ENCODE assay signal across 21 cellular contexts in genomic region chr10:244227-244626, GRCh38.
"Had no signal": no experiment of that assay in that cellular context is flagged by ENCODE, and none has a peak within 500 bp of the region (broad histone marks: within the 10 kb centered on the region; RNA-seq: fewer than 3 reads in every experiment).

No MANE protein-coding gene starts in this region.

- H3K4me1 Mint-ChIP-seq: stimulated activated effector memory CD8-positive, alpha-beta T cell treated with anti-CD3 and anti-CD28 coated beads, Interleukin-12 subunit alpha, Interleukin-12 subunit beta, amount 100 ng/mL, for 72 hours had no signal

- H3K4me3 Mint-ChIP-seq: dendritic cell treated with granulocyte-macrophage colony-stimulating factor and Interleukin-4, amounts not matched to agents 40 ng/mL and 50 ng/mL, for 4 days; naive thymus-derived CD8-positive, alpha-beta T cell; stimulated activated effector memory CD8-positive, alpha-beta T cell treated with anti-CD3 and anti-CD28 coated beads, Interleukin-12 subunit alpha, Interleukin-12 subunit beta, amount 100 ng/mL, for 72 hours had no signal

- H3K27ac Mint-ChIP-seq: dendritic cell treated with granulocyte-macrophage colony-stimulating factor and Interleukin-4, amounts not matched to agents 40 ng/mL and 50 ng/mL, for 4 days; naive thymus-derived CD8-positive, alpha-beta T cell; stimulated activated effector memory CD8-positive, alpha-beta T cell treated with anti-CD3 and anti-CD28 coated beads, Interleukin-12 subunit alpha, Interleukin-12 subunit beta, amount 100 ng/mL, for 72 hours had no signal

- H3K27me3 Mint-ChIP-seq: dendritic cell treated with granulocyte-macrophage colony-stimulating factor and Interleukin-4, amounts not matched to agents 40 ng/mL and 50 ng/mL, for 4 days; naive thymus-derived CD8-positive, alpha-beta T cell had no signal

- ATAC-seq: left lobe of liver; naive thymus-derived CD8-positive, alpha-beta T cell; pancreas; right cardiac atrium; stimulated activated effector memory CD8-positive, alpha-beta T cell treated with anti-CD3 and anti-CD28 coated beads, Interleukin-12 subunit alpha, Interleukin-12 subunit beta, amount 100 ng/mL, for 72 hours had no signal

- DNase-seq: central memory CD4-positive, alpha-beta T cell; colonic mucosa; effector memory CD4-positive, alpha-beta T cell; erythroblast; esophagus squamous epithelium; foreskin melanocyte; kidney; mesenchymal stem cell; naive thymus-derived CD8-positive, alpha-beta T cell; occipital lobe; pancreas; right cardiac atrium; sigmoid colon; stimulated activated CD4-positive, alpha-beta T cell treated with anti-CD3 and anti-CD28 coated beads, Interleukin-2, amount 100 ng/mL, for 24 hours; stimulated activated CD4-positive, alpha-beta T cell treated with anti-CD3 and anti-CD28 coated beads, Interleukin-4, amount 100 ng/mL, for 24 hours; stimulated activated naive CD4-positive, alpha-beta T cell treated with Interleukin-2 at 50 U/mL for 16 hours; stomach; upper lobe of left lung had no signal

- H3K9me3 Mint-ChIP-seq: dendritic cell treated with granulocyte-macrophage colony-stimulating factor and Interleukin-4, amounts not matched to agents 40 ng/mL and 50 ng/mL, for 4 days; naive thymus-derived CD8-positive, alpha-beta T cell; stimulated activated effector memory CD8-positive, alpha-beta T cell treated with anti-CD3 and anti-CD28 coated beads, Interleukin-12 subunit alpha, Interleukin-12 subunit beta, amount 100 ng/mL, for 72 hours had no signal
